In the genomic region with DNA sequence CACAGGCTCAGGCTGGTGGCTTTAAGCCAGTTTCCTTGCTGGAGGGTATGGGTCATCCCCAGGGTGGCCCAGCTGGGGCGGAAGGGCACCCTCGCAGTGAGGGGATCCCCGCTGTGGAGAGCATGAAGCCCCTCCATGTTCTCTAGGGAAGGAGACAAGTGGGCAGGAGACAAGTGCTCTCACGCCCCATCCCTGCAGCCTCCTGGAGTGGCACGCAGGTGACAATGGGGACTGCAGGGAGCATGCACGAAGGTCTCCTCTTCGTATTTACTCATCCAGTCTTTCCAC, we compare ENCODE assay signal across 21 cellular contexts.
DNase-seq lines count a peak whose midpoint lies in the region; ATAC-seq, FAIRE-seq and TF ChIP-seq lines count a peak whose summit lies in the region.
"Had no signal": no experiment of that assay in that cellular context is flagged by ENCODE, and none has a peak within 500 bp of the region (broad histone marks: within the 10 kb centered on the region; RNA-seq: fewer than 3 reads in every experiment).

No MANE protein-coding gene starts in this region.

- intact Hi-C loops in kidney (cut with DNase I) = no loop called here
- intact Hi-C loops in upper lobe of right lung (cut with DNase I) = no loop called here

- H3K9me3 ChIP-seq in kidney (ENCODE audit: control insufficient read depth in 1 of 2, low read length in 2 of 2) = no peaks in the 10 kb centered on the region
- H3K9me3 ChIP-seq in upper lobe of right lung = no peaks in the 10 kb centered on the region
- H3K9me3 ChIP-seq: BLaER1 treated with 17β-estradiol and CSF1 and Interleukin-3, amounts not matched to agents 10 nM and 100 nM; SJSA1 had no signal

- no peak overlapping the region for H3K4me3 ChIP-seq in kidney (ENCODE audit: low read length in 2 of 2)
- H3K4me3 ChIP-seq in upper lobe of right lung = no peak overlapping the region
- H3K4me3 ChIP-seq: BLaER1 treated with 17β-estradiol and CSF1 and Interleukin-3, amounts not matched to agents 10 nM and 100 nM; SJSA1 had no signal

- no peak for TF ChIP-seq CTCF in kidney (IDR thresholded peaks at IDR 0.05; ENCODE audit: borderline replicate concordance, extremely low read depth, insufficient read depth)
- TF ChIP-seq CTCF in upper lobe of right lung (IDR thresholded peaks at IDR 0.05) = no peak

- no peaks in the 10 kb centered on the region for H3K27me3 ChIP-seq in upper lobe of right lung
- H3K27me3 ChIP-seq: BLaER1 treated with 17β-estradiol and CSF1 and Interleukin-3, amounts not matched to agents 10 nM and 100 nM; SJSA1 had no signal

- DNase-seq in activated effector memory CD4-positive, alpha-beta T cell treated with anti-CD3 and anti-CD28 coated beads, Interleukin-2, amount 50 U/mL, for 16 hours = peak; percentile 34
- no peak for DNase-seq in activated effector memory CD4-positive, alpha-beta T cell treated with Interleukin-2 at 50 U/mL for 16 hours
- peak; percentile 84 for DNase-seq in NCI-H345 treated with DMSO at 0.1 percent for 48 hours (lab: John Stamatoyannopoulos, UW; ENCODE audit: unreplicated experiment)
- DNase-seq in kidney = peak; percentile 65
- DNase-seq in upper lobe of right lung = peak; percentile 58
- no peak for DNase-seq in NCI-H1417 treated with DMSO at 0.1 percent for 48 hours (lab: John Stamatoyannopoulos, UW)
- no peak for DNase-seq in activated CD4-positive, alpha-beta T cell treated with anti-CD3 and anti-CD28 coated beads for 48 hours
- DNase-seq: AML-193; CD4-positive, alpha-beta T cell; NCI-H1105; NCI-H146; NCI-H1930; NCI-H2107; NCI-H526 treated with DMSO at 0.1 percent for 48 hours; Right ventricle myocardium superior; RPMI8226 had no signal

- no peak for FAIRE-seq in kidney (lab: Jason Lieb, UNC)
- FAIRE-seq: D721Med, GM18507, H54 had no signal

- H3K4me1 ChIP-seq in kidney (ENCODE audit: control insufficient read depth in 1 of 2, insufficient read depth in 1 of 2, low read depth in 1 of 2, low read length in 2 of 2) = no peaks in the 10 kb centered on the region
- no peaks in the 10 kb centered on the region for H3K4me1 ChIP-seq in upper lobe of right lung
- H3K4me1 ChIP-seq: SJSA1 had no signal

- peak; percentile 4 for ATAC-seq in upper lobe of right lung

- no peak overlapping the region for H3K27ac ChIP-seq in kidney (ENCODE audit: low read depth in 2 of 2, low read length in 2 of 2)
- H3K27ac ChIP-seq in upper lobe of right lung = no peak overlapping the region
- H3K27ac ChIP-seq: BLaER1 treated with 17β-estradiol and CSF1 and Interleukin-3, amounts not matched to agents 10 nM and 100 nM; SJSA1 had no signal

- no peak overlapping the region for H3K9ac ChIP-seq in kidney (ENCODE audit: low read length in 2 of 2)
- H3K9ac ChIP-seq: BLaER1 treated with 17β-estradiol and CSF1 and Interleukin-3, amounts not matched to agents 10 nM and 100 nM had no signal

- no peaks in the 10 kb centered on the region for H3K36me3 ChIP-seq in kidney (ENCODE audit: control insufficient read depth in 1 of 2, insufficient read depth in 2 of 2, low read length in 2 of 2)
- H3K36me3 ChIP-seq in upper lobe of right lung = no peaks in the 10 kb centered on the region
- H3K36me3 ChIP-seq: BLaER1 treated with 17β-estradiol and CSF1 and Interleukin-3, amounts not matched to agents 10 nM and 100 nM; SJSA1 had no signal

Comparison
In these comparisons a context has a peak if more than half of its experiments do, and no peak if none do; other contexts are left out.
1. DNase-seq: peak in activated effector memory CD4-positive, alpha-beta T cell treated with anti-CD3 and anti-CD28 coated beads, Interleukin-2, amount 50 U/mL, for 16 hours (single experiment), NCI-H345 treated with DMSO at 0.1 percent for 48 hours (single experiment), kidney (single experiment) and upper lobe of right lung (single experiment); none in activated effector memory CD4-positive, alpha-beta T cell treated with Interleukin-2 at 50 U/mL for 16 hours (single experiment), NCI-H1417 treated with DMSO at 0.1 percent for 48 hours (single experiment) and activated CD4-positive, alpha-beta T cell treated with anti-CD3 and anti-CD28 coated beads for 48 hours (single experiment).